Comparison of ENCODE assay signal across 9 cellular contexts in genomic region chr17:34199932-34200534, GRCh38. TPM values are rescaled to one million over a fixed set of nuclear protein-coding genes. Genes with fewer than 3 reads are reported as not detected.
A peak's percentile ranks its signal among the peaks of the same experiment; 100 is the strongest.
DNase-seq lines count a peak whose midpoint lies in the region; ATAC-seq and TF ChIP-seq lines count a peak whose summit lies in the region.
"Had no signal": no experiment of that assay in that cellular context is flagged by ENCODE, and none has a peak within 500 bp of the region (broad histone marks: within the 10 kb centered on the region; RNA-seq: fewer than 3 reads in every experiment).

No MANE protein-coding gene starts in this region.

- peaks cover 2% of the 10 kb centered on the region for H3K4me1 Mint-ChIP-seq in activated B cell treated with CpG ODN at 0.5 μM for 24 hours

- H3K4me3 ChIP-seq in HAP-1 (no peak overlapping the region), cardiac fibroblast (replicated peaks in 1 of 2; ENCODE audit: low read depth in 2 of 2, low read length in 2 of 2) (no peak overlapping the region)

- no peaks in the 10 kb centered on the region for H3K36me3 Mint-ChIP-seq in activated B cell treated with CpG ODN at 0.5 μM for 24 hours (ENCODE audit: low read depth)

- H3K27me3 Mint-ChIP-seq in activated B cell treated with CpG ODN at 0.5 μM for 24 hours: peaks cover 27% of the 10 kb centered on the region

- CTCF ChIA-PET in activated B cell treated with CpG ODN at 0.5 μM for 24 hours (lab: Charles Lee): interaction anchor here (0.9 to 8.8 kb wide), 9 partner anchors 29 to 1547 kb away, joined by 3 to 173 read pairs (median 4); partner anchors contain the start of genes CCL1 and CCL13

- ATAC-seq in activated B cell treated with CpG ODN at 0.5 μM for 24 hours (ENCODE audit: low read depth) (peak; percentile 93), HG02870 (IDR thresholded peaks at IDR 0.05; ENCODE audit: unreplicated experiment) (no peak)

- intact Hi-C loops in activated B cell treated with CpG ODN at 0.5 μM for 24 hours (cut with micrococcal nuclease): loop anchor here (1.0 to 10.0 kb wide), 6 partner anchors 29 to 919 kb away; partner anchors contain the start of gene RAD51D

- H3K4me3 Mint-ChIP-seq in activated B cell treated with CpG ODN at 0.5 μM for 24 hours: no peak overlapping the region
- H3K4me3 Mint-ChIP-seq: T-helper 1 cell treated with Interleukin-12 subunit alpha and Interleukin-12 subunit beta and Interleukin-4 antibody, amounts not matched to agents 30 μg/mL and 1 μg/mL, for 36 hours had no signal

- H3K27ac Mint-ChIP-seq in activated B cell treated with CpG ODN at 0.5 μM for 24 hours: no peak overlapping the region
- H3K27ac Mint-ChIP-seq: T-helper 1 cell treated with Interleukin-12 subunit alpha and Interleukin-12 subunit beta and Interleukin-4 antibody, amounts not matched to agents 30 μg/mL and 1 μg/mL, for 36 hours had no signal

- in situ Hi-C loops in HAP-1 (cut with MboI; ENCODE audit: low sequenced_read_pairs): loop anchor here (5.0 kb wide), 1 partner anchor 157 kb away; the partner anchor contains the start of gene CCL13

- no peaks in the 10 kb centered on the region for H3K36me3 ChIP-seq in HAP-1 (replicated peaks)

- no peaks in the 10 kb centered on the region for H3K9me3 ChIP-seq in HAP-1

- H3K4me1 ChIP-seq in HAP-1: no peaks in the 10 kb centered on the region

- peaks cover 11% of the 10 kb centered on the region; the same call in 1 of the 2 replicates for H3K27me3 ChIP-seq in HAP-1 (ENCODE audit: low read depth)

- TF ChIP-seq CTCF in activated B cell treated with CpG ODN at 0.5 μM for 24 hours (IDR thresholded peaks at IDR 0.05) (peak; percentile 99), cardiac fibroblast (IDR thresholded peaks at IDR 0.05; ENCODE audit: low read depth, low read length) (peak; percentile 100)

- H3K9me3 Mint-ChIP-seq in activated B cell treated with CpG ODN at 0.5 μM for 24 hours: no peaks in the 10 kb centered on the region
- H3K9me3 Mint-ChIP-seq: T-helper 1 cell treated with Interleukin-12 subunit alpha and Interleukin-12 subunit beta and Interleukin-4 antibody, amounts not matched to agents 30 μg/mL and 1 μg/mL, for 36 hours had no signal

- POLR2A ChIA-PET in activated B cell treated with CpG ODN at 0.5 μM for 24 hours (lab: Charles Lee): interaction anchor here (1.3 kb wide), 1 partner anchor 161 kb away, joined by 3 read pairs; no protein-coding TSS in a partner anchor

- peak; percentile 37 for DNase-seq in COLO668 (lab: John Stamatoyannopoulos, UW; ENCODE audit: unreplicated experiment)
- DNase-seq in HAP-1 (ENCODE audit: low spot score in 2 of 2): peak; percentile 75 to 82
- DNase-seq in NCI-H2227 (lab: John Stamatoyannopoulos, UW; ENCODE audit: unreplicated experiment): peak; percentile 85
- peak; percentile 25 for DNase-seq in activated B cell treated with CpG ODN at 0.5 μM for 24 hours
- DNase-seq in cardiac fibroblast (ENCODE audit: low read depth in 2 of 2): peak; percentile 92 to 93
- peak; percentile 93 for DNase-seq in islet precursor cell
- DNase-seq in stimulated activated CD4-positive, alpha-beta T cell treated with anti-CD3 and anti-CD28 coated beads, Interleukin-1b, Interleukin-23, amount 100 ng/mL, for 4 hours (ENCODE audit: low read depth in 2 of 2): peak; percentile 34 to 62

RNA-seq across cellular contexts. Expression of gene CCL2, which starts 55.1 kb away (rescaled TPM):
- 1.5 and 2.1 TPM in 2 replicates for total RNA-seq in activated B cell treated with CpG ODN at 0.5 μM for 24 hours

Comparison
In these comparisons a context has a peak if more than half of its experiments do, and no peak if none do; other contexts are left out.
1. DNase-seq: peak in every context shown above with its lines; median percentile 93 in islet precursor cell; 92 in cardiac fibroblast; 85 in NCI-H2227; 78 in HAP-1; 48 in stimulated activated CD4-positive, alpha-beta T cell treated with anti-CD3 and anti-CD28 coated beads, Interleukin-1b, Interleukin-23, amount 100 ng/mL, for 4 hours; 37 in COLO668; 25 in activated B cell treated with CpG ODN at 0.5 μM for 24 hours.